ENCODE assay signal across 23 cellular contexts in the genomic region with DNA sequence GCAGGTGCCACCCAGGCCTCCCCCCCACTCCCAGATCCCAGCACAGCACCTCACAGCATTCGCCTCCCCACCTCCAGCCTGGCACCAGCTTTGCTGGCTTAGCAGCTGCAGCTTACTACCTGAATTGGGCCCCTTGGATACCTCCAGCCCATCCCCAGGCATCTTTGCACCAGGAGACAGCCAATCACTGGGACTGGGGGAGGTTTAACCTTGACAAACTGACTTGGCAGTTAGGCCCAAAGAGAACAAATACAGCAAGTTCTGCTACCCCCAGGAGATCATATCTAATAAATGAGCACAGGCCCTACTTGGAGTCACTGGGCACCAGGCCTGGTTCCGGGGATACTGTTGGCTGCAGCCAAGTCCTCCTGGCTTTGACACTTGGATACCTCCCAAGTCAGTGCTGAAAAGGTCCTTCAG. TPM values are rescaled to one million over a fixed set of nuclear protein-coding genes. Genes with fewer than 3 reads are reported as not detected.
DNase-seq lines count a peak whose midpoint lies in the region; ATAC-seq and TF ChIP-seq lines count a peak whose summit lies in the region.
"Had no signal": no experiment of that assay in that cellular context is flagged by ENCODE, and none has a peak within 500 bp of the region (broad histone marks: within the 10 kb centered on the region; RNA-seq: fewer than 3 reads in every experiment).

No MANE protein-coding gene starts in this region.

- H3K4me1 ChIP-seq in adrenal gland (replicated peaks in 1 of 2) (peaks cover 7% of the 10 kb centered on the region in 2 donors), left ventricle myocardium inferior (peaks cover 18% of the 10 kb centered on the region), prostate gland (replicated peaks) (peaks cover 16% of the 10 kb centered on the region)
- H3K4me1 ChIP-seq: ascending aorta, HAP-1, right lobe of liver had no signal

- H3K9me3 Mint-ChIP-seq in glutamatergic neuron (ENCODE audit: unreplicated experiment) = no peaks in the 10 kb centered on the region
- H3K9me3 Mint-ChIP-seq: memory B cell, natural killer cell had no signal

- DNase-seq in adrenal gland (peak; percentile 29 to 75 (median 66)), left ventricle myocardium inferior (peak; percentile 54), prostate gland (ENCODE audit: low spot score) (peak; percentile 40), NCI-H2227 treated with DMSO at 0.1 percent for 48 hours (lab: John Stamatoyannopoulos, UW) (no peak), glutamatergic neuron (no peak)
- DNase-seq: activated CD4-positive, CD25-positive, alpha-beta regulatory T cell; activated CD8-positive, alpha-beta memory T cell treated with anti-CD3 and anti-CD28 coated beads, Interleukin-2, amount 10 ng/mL, durations not matched to agents 7 days and 5 days; activated gamma-delta T cell; cortex of kidney; Karpas-422; natural killer cell; NCI-H1417 treated with DMSO at 0.1 percent for 48 hours; NCI-H226; right lobe of liver; stimulated activated CD4-positive, alpha-beta T cell treated with anti-CD3 and anti-CD28 coated beads, Interleukin-1b, Interleukin-23, amount 100 ng/mL, for 48 hours had no signal

- no peaks in the 10 kb centered on the region for H3K4me1 Mint-ChIP-seq in glutamatergic neuron (ENCODE audit: low read depth, unreplicated experiment)
- H3K4me1 Mint-ChIP-seq: activated CD8-positive, alpha-beta memory T cell treated with anti-CD3 and anti-CD28 coated beads, Interleukin-2, amount 10 ng/mL, durations not matched to agents 7 days and 5 days; memory B cell had no signal

- H3K36me3 ChIP-seq in adrenal gland (replicated peaks in 1 of 2) = peaks cover 0 to 36% of the 10 kb centered on the region in 2 donors
- peaks cover 38% of the 10 kb centered on the region for H3K36me3 ChIP-seq in left ventricle myocardium inferior
- peaks cover 0 to 20% of the 10 kb centered on the region in 2 donors for H3K36me3 ChIP-seq in prostate gland

- no peak overlapping the region for H3K27ac Mint-ChIP-seq in glutamatergic neuron (ENCODE audit: unreplicated experiment)
- H3K27ac Mint-ChIP-seq: activated CD8-positive, alpha-beta memory T cell treated with anti-CD3 and anti-CD28 coated beads, Interleukin-2, amount 10 ng/mL, durations not matched to agents 7 days and 5 days; memory B cell; natural killer cell had no signal

- peak overlapping the region; percentile 97 for H3K27ac ChIP-seq in C4-2B
- H3K27ac ChIP-seq in adrenal gland = no peak overlapping the region
- H3K27ac ChIP-seq in left ventricle myocardium inferior (replicated peaks) = peak overlapping the region; percentile 57
- H3K27ac ChIP-seq in prostate gland = peak overlapping the region in 1 of 2 donors; percentile 33
- H3K27ac ChIP-seq: ascending aorta, right lobe of liver had no signal

- no peaks in the 10 kb centered on the region for H3K27me3 Mint-ChIP-seq in glutamatergic neuron (ENCODE audit: unreplicated experiment)
- H3K27me3 Mint-ChIP-seq: activated CD8-positive, alpha-beta memory T cell treated with anti-CD3 and anti-CD28 coated beads, Interleukin-2, amount 10 ng/mL, durations not matched to agents 7 days and 5 days; memory B cell had no signal

- H3K36me3 Mint-ChIP-seq in glutamatergic neuron (ENCODE audit: unreplicated experiment) = peaks cover 7% of the 10 kb centered on the region
- H3K36me3 Mint-ChIP-seq: natural killer cell had no signal

- H3K9me3 ChIP-seq in adrenal gland (replicated peaks in 1 of 3) (no peaks in the 10 kb centered on the region), left ventricle myocardium inferior (replicated peaks) (peaks cover under 1% of the 10 kb centered on the region), prostate gland (no peaks in the 10 kb centered on the region)
- H3K9me3 ChIP-seq: ascending aorta, HAP-1, right lobe of liver had no signal

- no peak for ATAC-seq in activated CD4-positive, CD25-positive, alpha-beta regulatory T cell treated with anti-CD3 and anti-CD28 coated beads, Interleukin-2, amount 50 U/mL, for 24 hours
- no peak for ATAC-seq in GM21423 (IDR thresholded peaks at IDR 0.05; ENCODE audit: unreplicated experiment)
- ATAC-seq: activated CD8-positive, alpha-beta memory T cell treated with anti-CD3 and anti-CD28 coated beads, Interleukin-2, amount 10 ng/mL, durations not matched to agents 7 days and 5 days; natural killer cell had no signal

- H3K27me3 ChIP-seq in adrenal gland = no peaks in the 10 kb centered on the region
- no peaks in the 10 kb centered on the region for H3K27me3 ChIP-seq in left ventricle myocardium inferior (ENCODE audit: low read depth)
- H3K27me3 ChIP-seq in prostate gland (replicated peaks; ENCODE audit: insufficient read depth) = no peaks in the 10 kb centered on the region
- H3K27me3 ChIP-seq: ascending aorta, right lobe of liver had no signal

- no peak overlapping the region for H3K4me3 Mint-ChIP-seq in glutamatergic neuron (ENCODE audit: unreplicated experiment)
- H3K4me3 Mint-ChIP-seq: activated CD8-positive, alpha-beta memory T cell treated with anti-CD3 and anti-CD28 coated beads, Interleukin-2, amount 10 ng/mL, durations not matched to agents 7 days and 5 days; memory B cell; natural killer cell had no signal

- intact Hi-C loops in adrenal gland (cut with DNase I) = no loop called here
- intact Hi-C loops in left ventricle myocardium inferior (cut with micrococcal nuclease) = no loop called here
- intact Hi-C loops in prostate gland (cut with DNase I) = no loop called here

- no peak overlapping the region for H3K4me3 ChIP-seq in adrenal gland
- no peak overlapping the region for H3K4me3 ChIP-seq in left ventricle myocardium inferior
- H3K4me3 ChIP-seq in prostate gland = no peak overlapping the region
- H3K4me3 ChIP-seq: ascending aorta, HAP-1, right lobe of liver had no signal

- TF ChIP-seq POLR2A in adrenal gland (IDR thresholded peaks at IDR 0.05) = no peak
- no peak for TF ChIP-seq POLR2A in prostate gland (IDR thresholded peaks at IDR 0.05)

- TF ChIP-seq CTCF in C4-2B (conservative IDR thresholded peaks at IDR 0.05) (no peak), adrenal gland (IDR thresholded peaks at IDR 0.05) (no peak), left ventricle myocardium inferior (IDR thresholded peaks at IDR 0.05; ENCODE audit: borderline replicate concordance) (no peak), prostate gland (IDR thresholded peaks at IDR 0.05) (no peak), glutamatergic neuron (IDR thresholded peaks at IDR 0.05; ENCODE audit: partially characterized antibody, unreplicated experiment) (no peak)

- 31 to 60% (median 53%) methylated on average over 2 of the region's 2 CpGs for WGBS in adrenal gland, 4 donors
- 21% methylated on average over 2 of the region's 2 CpGs for WGBS in prostate gland

RNA-seq across cellular contexts. Expression of a gene that starts 8.8 kb away (rescaled TPM):
- total RNA-seq in adrenal gland = 10 to 100 TPM in 6 of 8 donors, 1 to 10 TPM in 2; 5.1 to 15.6 (median 13.7) TPM
- 10 to 100 TPM; 12.3 to 18.4 (median 14.0) TPM for polyA plus RNA-seq in adrenal gland
- 10.4 TPM for total RNA-seq in left ventricle myocardium inferior
- 10 to 100 TPM; 11.4 to 30.3 TPM for total RNA-seq in prostate gland
- 69.5 TPM for total RNA-seq in glutamatergic neuron (ENCODE audit: unreplicated experiment)

RNA-seq across cellular contexts. Expression of a gene that starts 24.9 kb away (rescaled TPM):
- under 1 TPM in 4 of 8 donors, not detected in 4; 0.04 to 0.56 (median 0.22) TPM for total RNA-seq in adrenal gland
- polyA plus RNA-seq in adrenal gland = under 1 TPM; 0.07 to 0.49 (median 0.40) TPM
- not detected for total RNA-seq in left ventricle myocardium inferior
- total RNA-seq in prostate gland = under 1 TPM in 1 of 2 donors, not detected in 1; 0.05 TPM
- 284 TPM for total RNA-seq in glutamatergic neuron (ENCODE audit: unreplicated experiment)
- total RNA-seq: activated CD8-positive, alpha-beta memory T cell treated with anti-CD3 and anti-CD28 coated beads, Interleukin-2, amount 10 ng/mL, durations not matched to agents 7 days and 5 days; ascending aorta; natural killer cell; right lobe of liver; subcutaneous adipose tissue; T-helper 1 cell treated with Interleukin-12 subunit alpha and Interleukin-12 subunit beta and Interleukin-4 antibody, amounts not matched to agents 30 ng/mL and 1 ng/mL, for 36 hours had no signal

Comparison
In these comparisons a context has a peak if more than half of its experiments do, and no peak if none do; other contexts are left out.
1. H3K27ac ChIP-seq: peak in C4-2B (single experiment) and left ventricle myocardium inferior (single experiment); none in adrenal gland (0 of 5).
2. DNase-seq: peak in adrenal gland (7 of 7), left ventricle myocardium inferior (single experiment) and prostate gland (single experiment); none in NCI-H2227 treated with DMSO at 0.1 percent for 48 hours (single experiment) and glutamatergic neuron (single experiment).
3. RNA of a gene that starts 24.9 kb away (total RNA-seq): 284 TPM in glutamatergic neuron (single experiment); 0.05 TPM in prostate gland, 0.04 to 0.56 TPM in adrenal gland and not detected in left ventricle myocardium inferior (single experiment); every median in the first group is over 100 times any median in the second.